Comparison of ENCODE assay signal across 11 cellular contexts in the genomic region with DNA sequence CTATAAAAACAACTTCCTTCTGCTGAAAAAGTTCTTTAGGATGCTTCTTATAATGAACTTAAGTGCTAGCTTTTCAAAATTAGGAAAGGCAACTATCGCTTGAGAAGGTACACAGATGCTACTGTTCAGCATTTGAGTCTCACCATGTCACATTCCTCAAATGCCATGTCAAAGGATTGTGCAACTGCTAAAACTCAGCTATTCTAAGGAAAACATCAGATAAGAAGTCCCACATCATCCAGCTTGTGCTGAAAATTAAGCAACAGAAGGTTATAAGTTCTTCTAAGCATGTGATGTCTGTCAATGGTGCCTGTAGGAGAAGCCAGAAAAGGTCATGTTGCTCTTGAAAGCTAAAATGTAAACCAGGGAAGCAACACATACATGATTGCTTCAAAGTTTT. TPM values are rescaled to one million over a fixed set of nuclear protein-coding genes. Genes with fewer than 3 reads are reported as not detected.
DNase-seq lines count a peak whose midpoint lies in the region; ATAC-seq, FAIRE-seq and TF ChIP-seq lines count a peak whose summit lies in the region.
"Had no signal": no experiment of that assay in that cellular context is flagged by ENCODE, and none has a peak within 500 bp of the region (broad histone marks: within the 10 kb centered on the region; RNA-seq: fewer than 3 reads in every experiment).

No MANE protein-coding gene starts in this region.

- FAIRE-seq in GM12892 (lab: Jason Lieb, UNC) = peak; percentile 36

- H3K4me3 ChIP-seq in fibroblast of mammary gland (ENCODE audit: control insufficient read depth, low read depth, low read length) (no peak overlapping the region), retinal pigment epithelial cell (ENCODE audit: low read length) (no peak overlapping the region)
- H3K4me3 ChIP-seq: PC-9 had no signal

- DNase-seq in GM12892 (ENCODE audit: insufficient read length) = no peak
- peak; percentile 29 for DNase-seq in OCI-M1 (lab: John Stamatoyannopoulos, UW)
- peak; percentile 46 for DNase-seq in fibroblast of mammary gland (ENCODE audit: low read depth)
- DNase-seq in retinal pigment epithelial cell (ENCODE audit: low read depth) = peak; percentile 66
- DNase-seq in caudate nucleus (lab: John Stamatoyannopoulos, UW) = no peak
- DNase-seq in stimulated activated CD4-positive, alpha-beta T cell treated with anti-CD3 and anti-CD28 coated beads, Interleukin-12 subunit alpha, Interleukin-12 subunit beta, amount 100 ng/mL, for 4 hours = no peak
- DNase-seq: anterior cingulate cortex; Kasumi-1; stimulated activated CD4-positive, alpha-beta T cell treated with anti-CD3 and anti-CD28 coated beads, Interleukin-2, amount 100 ng/mL, for 48 hours had no signal

- no peak overlapping the region for H3K27ac ChIP-seq in caudate nucleus (ENCODE audit: low read depth, low read length)
- H3K27ac ChIP-seq: PC-9 had no signal

- no peak for ATAC-seq in HG03196 (IDR thresholded peaks at IDR 0.05; ENCODE audit: unreplicated experiment)

- TF ChIP-seq CTCF in fibroblast of mammary gland (conservative IDR thresholded peaks at IDR 0.05; ENCODE audit: control insufficient read depth, insufficient read depth, low read depth, low read length) = no peak
- TF ChIP-seq CTCF in retinal pigment epithelial cell (conservative IDR thresholded peaks at IDR 0.05; ENCODE audit: low read depth, low read length) = no peak

- no peak for TF ChIP-seq POLR2A in GM12892 (IDR thresholded peaks at IDR 0.05; ENCODE audit: low read depth, low read length)

RNA-seq across cellular contexts. Expression of a gene that starts 36.5 kb away (rescaled TPM):
- polyA plus RNA-seq in GM12892 (2012; ENCODE audit: missing spikeins) = 119 TPM

Comparison
In these comparisons a context has a peak if more than half of its experiments do, and no peak if none do; other contexts are left out.
1. DNase-seq: peak in OCI-M1 (single experiment), fibroblast of mammary gland (single experiment) and retinal pigment epithelial cell (single experiment); none in GM12892 (single experiment), caudate nucleus (0 of 61) and stimulated activated CD4-positive, alpha-beta T cell treated with anti-CD3 and anti-CD28 coated beads, Interleukin-12 subunit alpha, Interleukin-12 subunit beta, amount 100 ng/mL, for 4 hours (single experiment).